Comparison of ENCODE assay signal across 8 cellular contexts in genomic region chr21:41879190-41879998, GRCh38. TPM values are rescaled to one million over a fixed set of nuclear protein-coding genes. Genes with fewer than 3 reads are reported as not detected.
DNase-seq lines count a peak whose midpoint lies in the region; ATAC-seq, FAIRE-seq and TF ChIP-seq lines count a peak whose summit lies in the region.

Gene PRDM15 (minus strand): TSS chr21:41879344. CDS start chr21:41860363, 18,981 bp downstream.

- peak within 1 kb of the TSS; percentile 74 for H3K9ac ChIP-seq in HUES48 (ENCODE audit: low read depth, low read length)
- peak within 1 kb of the TSS; percentile 89 for H3K9ac ChIP-seq in fibroblast of lung (ENCODE audit: insufficient read depth, low read length)

- peaks cover 5% of the 10 kb centered on the region for H3K4me1 ChIP-seq in HUES48 (ENCODE audit: control insufficient read depth, insufficient read depth, low read length)
- H3K4me1 ChIP-seq in fibroblast of lung (ENCODE audit: control insufficient read depth, extremely low read depth, insufficient read depth, low read length) = no peaks in the 10 kb centered on the region

- no peak for FAIRE-seq in D721Med (lab: Jason Lieb, UNC)

- H2AFZ ChIP-seq in fibroblast of lung (ENCODE audit: low read length) = peak within 1 kb of the TSS; percentile 65

- no peaks in the 10 kb centered on the region for H3K9me3 Mint-ChIP-seq in natural killer cell treated with Interleukin-12 subunit alpha and Interleukin-12 subunit beta and Interleukin-15 and Interleukin-18, amount 100 ng/mL, for 72 hours

- peak; percentile 80 for DNase-seq in D721Med (ENCODE audit: insufficient read length, low spot score)
- peak; percentile 87 for DNase-seq in RPMI8226
- DNase-seq in activated T-helper 1 cell treated with anti-CD3 and anti-CD28 coated beads, Interleukin-2, amount 50 U/mL, for 16 hours (ENCODE audit: low read depth in 1 of 2, low spot score in 1 of 2) = peak; percentile 64 to 74
- peak; percentile 87 to 92 for DNase-seq in fibroblast of lung (ENCODE audit: low read depth in 2 of 2)
- peak; percentile 87 for DNase-seq in natural killer cell treated with Interleukin-12 subunit alpha and Interleukin-12 subunit beta and Interleukin-15 and Interleukin-18, amount 100 ng/mL, for 72 hours (ENCODE audit: low spot score)
- DNase-seq in stimulated activated naive CD4-positive, alpha-beta T cell treated with Interleukin-2 at 50 U/mL for 16 hours (lab: John Stamatoyannopoulos, UW) = peak; percentile 84

- H3K4me2 ChIP-seq in fibroblast of lung (ENCODE audit: extremely low read depth, insufficient read depth, low read length) = peak within 1 kb of the TSS; percentile 82

- peak within 1 kb of the TSS; percentile 86 to 88 for H3K27ac Mint-ChIP-seq in natural killer cell treated with Interleukin-12 subunit alpha and Interleukin-12 subunit beta and Interleukin-15 and Interleukin-18, amount 100 ng/mL, for 72 hours

- H3K4me3 ChIP-seq in HUES48 (ENCODE audit: low read depth, low read length) (peak within 1 kb of the TSS; percentile 86), fibroblast of lung (replicated peaks in 1 of 4; ENCODE audit: control extremely low read depth in 1 of 4, insufficient read depth in 1 of 4, low read depth in 3 of 4, low read length in 4 of 4) (peak within 1 kb of the TSS; percentile 66 to 90 (median 82))

- H3K9me3 ChIP-seq in HUES48 (ENCODE audit: control insufficient read depth, insufficient read depth, low read length) (no peaks in the 10 kb centered on the region), fibroblast of lung (ENCODE audit: control insufficient read depth, insufficient read depth, low read depth, low read length) (no peaks in the 10 kb centered on the region)

- H3K27me3 ChIP-seq in HUES48 (ENCODE audit: control insufficient read depth, insufficient read depth, low read length) (no peaks in the 10 kb centered on the region), fibroblast of lung (ENCODE audit: control insufficient read depth, insufficient read depth, low read length) (no peaks in the 10 kb centered on the region)

- H3K27ac ChIP-seq in HUES48 (ENCODE audit: low read depth, low read length) (peak within 1 kb of the TSS; percentile 42), fibroblast of lung (ENCODE audit: insufficient read depth, low read length) (peak within 1 kb of the TSS; percentile 78)

- H4K20me1 ChIP-seq in fibroblast of lung (ENCODE audit: control insufficient read depth, extremely low read depth, insufficient read depth, low read length) = no peaks in the 10 kb centered on the region

- H3K36me3 Mint-ChIP-seq in natural killer cell treated with Interleukin-12 subunit alpha and Interleukin-12 subunit beta and Interleukin-15 and Interleukin-18, amount 100 ng/mL, for 72 hours = no peaks in the 10 kb centered on the region

- peak within 1 kb of the TSS; percentile 87 for H3K4me3 Mint-ChIP-seq in natural killer cell treated with Interleukin-12 subunit alpha and Interleukin-12 subunit beta and Interleukin-15 and Interleukin-18, amount 100 ng/mL, for 72 hours

- H3K79me2 ChIP-seq in fibroblast of lung (ENCODE audit: control insufficient read depth, insufficient read depth, low read length) = peaks cover 22% of the 10 kb centered on the region

- no peak for TF ChIP-seq CTCF in D721Med (IDR thresholded peaks at IDR 0.05; ENCODE audit: insufficient read depth, missing control alignments)
- no peak for TF ChIP-seq CTCF in fibroblast of lung (conservative IDR thresholded peaks at IDR 0.05 in 1 of 2, IDR thresholded peaks at IDR 0.05 in 1 of 2; ENCODE audit: low read depth in 1 of 2, low read length in 2 of 2)

- H3K36me3 ChIP-seq in HUES48 (ENCODE audit: control insufficient read depth, insufficient read depth, low read length) (no peaks in the 10 kb centered on the region), fibroblast of lung (ENCODE audit: control insufficient read depth, insufficient read depth, low read length) (no peaks in the 10 kb centered on the region)

- H3K27me3 Mint-ChIP-seq in natural killer cell treated with Interleukin-12 subunit alpha and Interleukin-12 subunit beta and Interleukin-15 and Interleukin-18, amount 100 ng/mL, for 72 hours = no peaks in the 10 kb centered on the region

- peak; percentile 49 for ATAC-seq in GM21381 (IDR thresholded peaks at IDR 0.05; ENCODE audit: unreplicated experiment)
- peak; percentile 87 to 90 for ATAC-seq in natural killer cell treated with Interleukin-12 subunit alpha and Interleukin-12 subunit beta and Interleukin-15 and Interleukin-18, amount 100 ng/mL, for 72 hours

- peaks cover 16 to 20% of the 10 kb centered on the region in 2 donors for H3K4me1 Mint-ChIP-seq in natural killer cell treated with Interleukin-12 subunit alpha and Interleukin-12 subunit beta and Interleukin-15 and Interleukin-18, amount 100 ng/mL, for 72 hours (ENCODE audit: low read depth in 2 of 2)

RNA-seq across cellular contexts. Expression of gene PRDM15, which starts in this region (rescaled TPM):
- 2.6 and 3.6 TPM in 2 replicates for total RNA-seq in fibroblast of lung
- 2.3 and 4.2 TPM in 2 replicates for polyA plus RNA-seq in fibroblast of lung
- 2.1 and 3.6 TPM in 2 replicates for polyA plus RNA-seq in fibroblast of lung (2012)
- 7.6 and 39.2 TPM in 2 replicates for polyA minus RNA-seq in fibroblast of lung (ENCODE audit: low replicate concordance)
- total RNA-seq in natural killer cell treated with Interleukin-12 subunit alpha and Interleukin-12 subunit beta and Interleukin-15 and Interleukin-18, amount 100 ng/mL, for 72 hours = 10 to 100 TPM; 12.9 to 22.1 TPM

Comparison
In these comparisons a context has a peak if more than half of its experiments do, and no peak if none do; other contexts are left out.
1. Peak in every context shown above with its lines: DNase-seq, ATAC-seq, H3K4me3 ChIP-seq and H3K27ac ChIP-seq.